8 cellular contexts compared by ENCODE assay signal in the genomic region with DNA sequence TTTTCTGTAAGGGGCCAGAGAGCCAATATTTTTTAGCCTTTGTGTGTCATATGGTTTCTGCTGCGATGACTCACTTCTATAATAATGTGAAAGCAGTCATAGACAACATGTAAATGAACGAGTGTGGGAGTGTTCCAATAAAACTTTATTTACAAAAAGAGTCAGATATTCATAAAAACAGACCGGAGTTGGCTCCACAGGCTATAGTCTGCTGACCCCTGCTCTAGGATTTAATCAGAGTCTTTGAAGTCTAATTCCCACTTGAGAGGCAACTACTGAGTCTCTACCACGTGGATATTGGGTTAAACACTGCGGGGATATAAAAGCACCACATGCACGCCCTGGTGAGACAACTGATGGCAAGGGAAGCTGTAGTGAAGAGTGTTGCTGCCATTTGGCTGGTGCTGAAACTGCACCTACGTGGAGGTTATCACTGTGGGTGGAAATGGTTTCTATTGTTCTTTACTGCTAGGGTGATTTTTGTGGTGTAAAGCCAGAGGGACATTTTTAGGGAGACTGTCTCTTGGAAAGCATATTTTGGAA. TPM values are rescaled to one million over a fixed set of nuclear protein-coding genes. Genes with fewer than 3 reads are reported as not detected.
A peak's percentile ranks its signal among the peaks of the same experiment; 100 is the strongest.
DNase-seq lines count a peak whose midpoint lies in the region; ATAC-seq and TF ChIP-seq lines count a peak whose summit lies in the region.

No MANE protein-coding gene starts in this region.

- no peaks in the 10 kb centered on the region; the same call in 1 of the 2 replicates for H3K36me3 ChIP-seq in GM06990 (ENCODE audit: control insufficient read depth, insufficient read depth, low read length)
- H3K36me3 ChIP-seq in H7 (replicated peaks; ENCODE audit: control insufficient read depth, insufficient read depth, low read length) = no peaks in the 10 kb centered on the region

- no peak for TF ChIP-seq CTCF in GM06990 (IDR thresholded peaks at IDR 0.05; ENCODE audit: insufficient read depth, low read length, poor library complexity, severe bottlenecking)
- no peak for TF ChIP-seq CTCF in WTC11 (IDR thresholded peaks at IDR 0.05)
- TF ChIP-seq CTCF in fibroblast of the aortic adventitia (IDR thresholded peaks at IDR 0.05; ENCODE audit: insufficient read depth, low read length) = no peak
- TF ChIP-seq CTCF in osteocyte (IDR thresholded peaks at IDR 0.05) = no peak

- H3K27me3 Mint-ChIP-seq in WTC11 (ENCODE audit: low read depth) (no peaks in the 10 kb centered on the region; the same call in 1 of the 2 replicates), osteocyte (ENCODE audit: unreplicated experiment) (no peaks in the 10 kb centered on the region)

- POLR2A ChIA-PET in WTC11 (lab: Charles Lee) = interaction anchor here (0.8 to 1.9 kb wide), 3 partner anchors 13 to 85 kb away, joined by 3 to 11 read pairs (median 9); a partner anchor contains a TSS

- CTCF ChIA-PET in WTC11 (lab: Charles Lee) = interaction anchor here (0.5 to 4.2 kb wide), 11 partner anchors 15 to 821 kb away, joined by 3 to 41 read pairs (median 5); a partner anchor contains a TSS

- H3K27ac Mint-ChIP-seq in WTC11 (peak overlapping the region; percentile 58), osteocyte (ENCODE audit: unreplicated experiment) (no peak overlapping the region)

- H3K36me3 Mint-ChIP-seq in WTC11 (no peaks in the 10 kb centered on the region), osteocyte (ENCODE audit: unreplicated experiment) (no peaks in the 10 kb centered on the region)

- H3K9me3 Mint-ChIP-seq in WTC11 = no peaks in the 10 kb centered on the region
- H3K9me3 Mint-ChIP-seq in osteocyte (ENCODE audit: unreplicated experiment) = no peaks in the 10 kb centered on the region

- DNase-seq in GM06990 (ENCODE audit: extremely low read depth, insufficient read length) = peak; percentile 78
- peak; percentile 12 for DNase-seq in H7
- DNase-seq in WTC11 (ENCODE audit: low spot score) = no peak
- DNase-seq in fibroblast of the aortic adventitia (ENCODE audit: low read depth) = peak; percentile 23
- DNase-seq in GF-D8 (lab: John Stamatoyannopoulos, UW) = no peak
- DNase-seq in osteocyte (ENCODE audit: extremely low spot score, unreplicated experiment) = no peak
- DNase-seq in HPDE6-E6E7 (ENCODE audit: extremely low spot score) = no peak

- H3K4me3 ChIP-seq in GM06990 (replicated peaks; ENCODE audit: low read depth, low read length) (peak overlapping the region; percentile 42), H7 (ENCODE audit: insufficient read depth, low read depth, low read length) (no peak overlapping the region), fibroblast of the aortic adventitia (ENCODE audit: low read depth, low read length) (no peak overlapping the region)

- H3K27me3 ChIP-seq in GM06990 (replicated peaks; ENCODE audit: control insufficient read depth, insufficient read depth, low read length) (no peaks in the 10 kb centered on the region), H7 (ENCODE audit: control insufficient read depth, insufficient read depth, low read length) (no peaks in the 10 kb centered on the region)

- ATAC-seq in WTC11 (no peak), HG02571 (IDR thresholded peaks at IDR 0.05; ENCODE audit: unreplicated experiment) (no peak)

- H3K4me1 Mint-ChIP-seq in WTC11 = peaks cover 23% of the 10 kb centered on the region
- peaks cover 33% of the 10 kb centered on the region for H3K4me1 Mint-ChIP-seq in osteocyte (ENCODE audit: unreplicated experiment)

- no peak overlapping the region for H3K4me3 Mint-ChIP-seq in WTC11
- no peak overlapping the region for H3K4me3 Mint-ChIP-seq in osteocyte (ENCODE audit: unreplicated experiment)

TF ChIP-seq in WTC11, 78 proteins besides CTCF, POLR2A, EP300 and RAD21:
- TF ChIP-seq FOXJ3 (CRISPR knock-in tag; IDR thresholded peaks at IDR 0.05; ENCODE audit: borderline replicate concordance) (no peak), ZNF317 (CRISPR knock-in tag; IDR thresholded peaks at IDR 0.05; ENCODE audit: borderline replicate concordance, low read depth) (no peak), ZNF396 (CRISPR knock-in tag; IDR thresholded peaks at IDR 0.05; ENCODE audit: borderline replicate concordance) (no peak), NR2C2 (CRISPR knock-in tag; IDR thresholded peaks at IDR 0.05) (no peak)
- TF ChIP-seq, protein P1, sequence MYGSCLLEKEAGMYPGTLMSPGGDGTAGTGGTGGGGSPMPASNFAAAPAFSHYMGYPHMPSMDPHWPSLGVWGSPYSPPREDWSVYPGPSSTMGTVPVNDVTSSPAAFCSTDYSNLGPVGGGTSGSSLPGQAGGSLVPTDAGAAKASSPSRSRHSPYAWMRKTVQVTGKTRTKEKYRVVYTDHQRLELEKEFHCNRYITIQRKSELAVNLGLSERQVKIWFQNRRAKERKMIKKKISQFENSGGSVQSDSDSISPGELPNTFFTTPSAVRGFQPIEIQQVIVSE (CRISPR knock-in tag; IDR thresholded peaks at IDR 0.05; ENCODE audit: borderline replicate concordance) = no peak

RNA-seq across cellular contexts. Expression of a gene that starts 3.6 kb away (rescaled TPM):
- 0.74 and 2.6 TPM in 2 replicates for total RNA-seq in H7 (2014; rRNA removed; shearing (Covaris generic))
- total RNA-seq in WTC11 (2021) = 0.41 to 0.73 TPM (median 0.42 TPM) in 3 replicates
- 0.45 TPM in 1 of 2 replicates, not detected in the other for total RNA-seq in fibroblast of the aortic adventitia (ENCODE audit: low replicate concordance)
- 1.3 and 2.3 TPM in 2 replicates for total RNA-seq in osteocyte

Comparison
In these comparisons a context has a peak if more than half of its experiments do, and no peak if none do; other contexts are left out.
1. DNase-seq: peak in GM06990 (single experiment), H7 (single experiment) and fibroblast of the aortic adventitia (single experiment); none in WTC11 (single experiment), GF-D8 (single experiment), osteocyte (single experiment) and HPDE6-E6E7 (single experiment).